Comparison of ENCODE assay signal across 1 cellular context in the genomic region with DNA sequence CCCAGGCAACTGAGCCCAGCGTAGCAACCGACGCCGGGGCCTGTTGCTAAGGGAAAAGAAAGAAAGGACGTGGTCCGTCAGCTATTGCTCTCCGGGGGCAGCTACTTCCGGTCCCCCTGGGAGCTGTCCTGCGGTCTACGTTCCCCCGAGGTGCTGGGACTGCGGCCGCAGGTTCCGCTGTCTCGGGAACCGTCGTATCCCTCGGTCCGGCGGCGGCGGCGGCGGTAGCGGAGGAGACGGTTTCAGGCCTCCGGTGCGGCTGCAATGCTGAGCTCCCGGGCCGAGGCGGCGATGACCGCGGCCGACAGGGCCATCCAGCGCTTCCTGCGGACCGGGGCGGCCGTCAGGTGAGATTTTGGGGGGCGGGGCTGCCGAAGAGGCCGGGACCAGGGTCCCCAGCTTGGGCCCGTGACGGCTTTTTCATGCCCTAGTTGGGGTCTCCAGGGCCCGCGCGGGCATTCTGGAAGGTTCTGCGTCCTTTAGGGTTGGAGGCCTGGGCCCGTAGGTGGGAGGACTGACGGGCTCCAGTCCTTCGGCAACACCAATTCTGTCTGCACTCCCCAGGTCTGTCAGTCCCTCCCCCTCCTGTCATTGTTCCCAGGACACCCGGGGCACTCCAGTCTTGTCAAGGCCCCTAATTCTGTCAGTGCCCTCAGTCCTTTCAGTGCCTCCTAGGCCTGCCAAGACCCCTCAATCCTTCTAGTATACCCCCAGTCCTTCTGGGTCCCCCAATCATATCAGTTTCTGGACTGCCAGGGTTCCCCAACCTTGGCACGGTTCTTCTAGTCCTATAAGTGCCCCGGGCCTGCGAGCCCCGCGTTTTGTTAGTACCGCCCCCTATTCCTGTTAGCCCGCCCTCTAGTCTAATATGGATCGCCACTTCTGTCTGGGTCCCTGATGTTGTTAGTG.
A peak's percentile ranks its signal among the peaks of the same experiment; 100 is the strongest.
TF ChIP-seq lines count a peak whose summit lies in the region.

A gene with protein sequence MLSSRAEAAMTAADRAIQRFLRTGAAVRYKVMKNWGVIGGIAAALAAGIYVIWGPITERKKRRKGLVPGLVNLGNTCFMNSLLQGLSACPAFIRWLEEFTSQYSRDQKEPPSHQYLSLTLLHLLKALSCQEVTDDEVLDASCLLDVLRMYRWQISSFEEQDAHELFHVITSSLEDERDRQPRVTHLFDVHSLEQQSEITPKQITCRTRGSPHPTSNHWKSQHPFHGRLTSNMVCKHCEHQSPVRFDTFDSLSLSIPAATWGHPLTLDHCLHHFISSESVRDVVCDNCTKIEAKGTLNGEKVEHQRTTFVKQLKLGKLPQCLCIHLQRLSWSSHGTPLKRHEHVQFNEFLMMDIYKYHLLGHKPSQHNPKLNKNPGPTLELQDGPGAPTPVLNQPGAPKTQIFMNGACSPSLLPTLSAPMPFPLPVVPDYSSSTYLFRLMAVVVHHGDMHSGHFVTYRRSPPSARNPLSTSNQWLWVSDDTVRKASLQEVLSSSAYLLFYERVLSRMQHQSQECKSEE (plus strand): TSS at position 162 of the 909 bp plus-strand sequence. CDS start 103 bp downstream, at position 265.

TF ChIP-seq in IMR-90, 13 proteins besides CTCF, POLR2A, EP300 and RAD21:
- TF ChIP-seq, protein P1, sequence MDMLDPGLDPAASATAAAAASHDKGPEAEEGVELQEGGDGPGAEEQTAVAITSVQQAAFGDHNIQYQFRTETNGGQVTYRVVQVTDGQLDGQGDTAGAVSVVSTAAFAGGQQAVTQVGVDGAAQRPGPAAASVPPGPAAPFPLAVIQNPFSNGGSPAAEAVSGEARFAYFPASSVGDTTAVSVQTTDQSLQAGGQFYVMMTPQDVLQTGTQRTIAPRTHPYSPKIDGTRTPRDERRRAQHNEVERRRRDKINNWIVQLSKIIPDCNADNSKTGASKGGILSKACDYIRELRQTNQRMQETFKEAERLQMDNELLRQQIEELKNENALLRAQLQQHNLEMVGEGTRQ (IDR thresholded peaks at IDR 0.05; ENCODE audit: low read depth, low read length), result peak; percentile 26; the same call in 1 of the 2 replicates
- TF ChIP-seq MAZ (IDR thresholded peaks at IDR 0.05; ENCODE audit: borderline replicate concordance, low read depth, low read length), result peak; percentile 95
- 0 out of 2 replicates have a peak, but pooled peaks have one; percentile 32 for TF ChIP-seq BHLHE40 (IDR thresholded peaks at IDR 0.05; ENCODE audit: low read depth, low read length)
- TF ChIP-seq, protein P2, sequence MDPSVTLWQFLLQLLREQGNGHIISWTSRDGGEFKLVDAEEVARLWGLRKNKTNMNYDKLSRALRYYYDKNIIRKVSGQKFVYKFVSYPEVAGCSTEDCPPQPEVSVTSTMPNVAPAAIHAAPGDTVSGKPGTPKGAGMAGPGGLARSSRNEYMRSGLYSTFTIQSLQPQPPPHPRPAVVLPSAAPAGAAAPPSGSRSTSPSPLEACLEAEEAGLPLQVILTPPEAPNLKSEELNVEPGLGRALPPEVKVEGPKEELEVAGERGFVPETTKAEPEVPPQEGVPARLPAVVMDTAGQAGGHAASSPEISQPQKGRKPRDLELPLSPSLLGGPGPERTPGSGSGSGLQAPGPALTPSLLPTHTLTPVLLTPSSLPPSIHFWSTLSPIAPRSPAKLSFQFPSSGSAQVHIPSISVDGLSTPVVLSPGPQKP (IDR thresholded peaks at IDR 0.05; ENCODE audit: borderline replicate concordance, low read depth, low read length), result no peak
- no peak for TF ChIP-seq NFE2L2 (IDR thresholded peaks at IDR 0.05; ENCODE audit: low read depth, low read length)
